29 cellular contexts compared by ENCODE assay signal in the genomic region with DNA sequence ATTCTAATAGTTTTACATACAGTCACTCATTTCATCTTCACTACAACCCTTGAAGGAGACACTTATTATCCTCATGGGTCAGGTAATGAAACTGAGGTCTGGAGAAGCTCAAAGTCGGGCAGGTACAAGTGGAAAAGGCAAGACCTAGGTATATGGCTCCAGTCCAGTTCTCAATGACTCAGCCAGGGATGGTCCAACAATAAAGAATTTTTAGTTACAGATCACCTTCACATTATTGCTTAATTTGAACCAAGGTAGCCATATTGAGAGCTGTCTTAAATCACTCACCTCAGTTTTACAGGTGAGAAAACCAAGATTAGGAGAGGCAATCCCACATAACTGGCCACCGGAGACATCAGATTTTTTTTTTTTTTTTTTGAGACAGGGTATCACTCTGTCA. TPM values are rescaled to one million over a fixed set of nuclear protein-coding genes. Genes with fewer than 3 reads are reported as not detected.
"Had no signal": no experiment of that assay in that cellular context is flagged by ENCODE, and none has a peak within 500 bp of the region (broad histone marks: within the 10 kb centered on the region; RNA-seq: fewer than 3 reads in every experiment).

No MANE protein-coding gene starts in this region.

- H3K9me3 Mint-ChIP-seq: activated CD4-positive, alpha-beta memory T cell treated with anti-CD3 and anti-CD28 coated beads, Interleukin-2, amount 10 ng/mL, durations not matched to agents 7 days and 5 days; activated CD4-positive, alpha-beta T cell treated with anti-CD3 and anti-CD28 coated beads, Interleukin-2, amount 10 ng/mL, durations not matched to agents 7 days and 5 days; activated T-cell treated with anti-CD3 and anti-CD28 coated beads, Interleukin-2, amount 50 U/mL, for 24 hours; nephron progenitor cell; stimulated activated memory B cell treated with anti-CD40 and anti-IgM and Interleukin-4, amounts not matched to agents 10 μg/mL and 1 μg/mL and 100 μg/mL, for 72 hours; stimulated activated naive CD8-positive, alpha-beta T cell treated with anti-CD3 and anti-CD28 coated beads, Interleukin-15, amount 100 ng/mL, for 72 hours; T-cell had no signal

- H3K4me3 Mint-ChIP-seq: activated CD4-positive, alpha-beta memory T cell treated with anti-CD3 and anti-CD28 coated beads, Interleukin-2, amount 10 ng/mL, durations not matched to agents 7 days and 5 days; activated CD4-positive, alpha-beta T cell treated with anti-CD3 and anti-CD28 coated beads, Interleukin-2, amount 10 ng/mL, durations not matched to agents 7 days and 5 days; activated T-cell treated with anti-CD3 and anti-CD28 coated beads, Interleukin-2, amount 50 U/mL, for 24 hours; naive B cell; nephron progenitor cell; stimulated activated memory B cell treated with anti-CD40 and anti-IgM and Interleukin-4, amounts not matched to agents 10 μg/mL and 1 μg/mL and 100 μg/mL, for 72 hours; stimulated activated naive CD8-positive, alpha-beta T cell treated with anti-CD3 and anti-CD28 coated beads, Interleukin-15, amount 100 ng/mL, for 72 hours; T-cell had no signal

- H3K27ac Mint-ChIP-seq: activated CD4-positive, alpha-beta memory T cell treated with anti-CD3 and anti-CD28 coated beads, Interleukin-2, amount 10 ng/mL, durations not matched to agents 7 days and 5 days; activated CD4-positive, alpha-beta T cell treated with anti-CD3 and anti-CD28 coated beads, Interleukin-2, amount 10 ng/mL, durations not matched to agents 7 days and 5 days; activated T-cell treated with anti-CD3 and anti-CD28 coated beads, Interleukin-2, amount 50 U/mL, for 24 hours; naive B cell; nephron progenitor cell; stimulated activated memory B cell treated with anti-CD40 and anti-IgM and Interleukin-4, amounts not matched to agents 10 μg/mL and 1 μg/mL and 100 μg/mL, for 72 hours; stimulated activated naive CD8-positive, alpha-beta T cell treated with anti-CD3 and anti-CD28 coated beads, Interleukin-15, amount 100 ng/mL, for 72 hours; T-cell had no signal

- H3K36me3 Mint-ChIP-seq: naive B cell; stimulated activated memory B cell treated with anti-CD40 and anti-IgM and Interleukin-4, amounts not matched to agents 10 μg/mL and 1 μg/mL and 100 μg/mL, for 72 hours; T-cell had no signal

- H3K9me3 ChIP-seq: neutrophil, thyroid gland, upper lobe of left lung, vagina had no signal

- H3K4me3 ChIP-seq: skin epidermis, thyroid gland, upper lobe of left lung, vagina had no signal

- H3K27ac ChIP-seq: brain microvascular endothelial cell, neutrophil, thyroid gland, upper lobe of left lung, vagina had no signal

- H3K27me3 ChIP-seq: brain microvascular endothelial cell, thyroid gland, upper lobe of left lung, vagina had no signal

- DNase-seq: activated CD4-positive, alpha-beta memory T cell treated with anti-CD3 and anti-CD28 coated beads, Interleukin-2, amount 10 ng/mL, durations not matched to agents 7 days and 5 days; activated CD4-positive, alpha-beta T cell treated with anti-CD3 and anti-CD28 coated beads, Interleukin-2, amount 10 ng/mL, durations not matched to agents 7 days and 5 days; activated CD4-positive, CD25-positive, alpha-beta regulatory T cell treated with anti-CD3 and anti-CD28 coated beads, Interleukin-2, amount 50 U/mL, for 72 hours; activated CD8-positive, alpha-beta memory T cell treated with anti-CD3 and anti-CD28 coated beads, Interleukin-2, amount 50 U/mL, for 48 hours; activated gamma-delta T cell; activated naive CD4-positive, alpha-beta T cell treated with anti-CD3 and anti-CD28 coated beads, Interleukin-2, amount 50 U/mL, for 16 hours; activated T-cell treated with anti-CD3 and anti-CD28 coated beads, Interleukin-2, amount 50 U/mL, for 24 hours; amniotic stem cell; brain microvascular endothelial cell; central memory CD4-positive, alpha-beta T cell; effector memory CD4-positive, alpha-beta T cell; foreskin melanocyte; left ventricle myocardium superior; naive B cell; nephron progenitor cell; stimulated activated CD4-positive, alpha-beta T cell treated with anti-CD3 and anti-CD28 coated beads, Interleukin-1b, Interleukin-23, amount 100 ng/mL, for 48 hours; stimulated activated CD4-positive, alpha-beta T cell treated with anti-CD3 and anti-CD28 coated beads, Interleukin-4, amount 100 ng/mL, for 4 hours; stimulated activated CD8-positive, alpha-beta memory T cell treated with anti-CD3 and anti-CD28 coated beads, Interleukin-4, amount 100 ng/mL, for 48 hours; stimulated activated naive CD8-positive, alpha-beta T cell treated with anti-CD3 and anti-CD28 coated beads, Interleukin-15, amount 100 ng/mL, for 72 hours; substantia nigra; T-cell; thyroid gland; upper lobe of left lung had no signal

- H3K36me3 ChIP-seq: brain microvascular endothelial cell, neutrophil, thyroid gland, upper lobe of left lung, vagina had no signal

- FAIRE-seq: astrocyte, colon had no signal

RNA-seq across cellular contexts. Expression of a gene that starts 55.4 kb away (rescaled TPM):
- total RNA-seq: activated CD4-positive, alpha-beta T cell treated with anti-CD3 and anti-CD28 coated beads, Interleukin-2, amount 10 ng/mL, durations not matched to agents 7 days and 5 days had no signal
